In the genomic region with DNA sequence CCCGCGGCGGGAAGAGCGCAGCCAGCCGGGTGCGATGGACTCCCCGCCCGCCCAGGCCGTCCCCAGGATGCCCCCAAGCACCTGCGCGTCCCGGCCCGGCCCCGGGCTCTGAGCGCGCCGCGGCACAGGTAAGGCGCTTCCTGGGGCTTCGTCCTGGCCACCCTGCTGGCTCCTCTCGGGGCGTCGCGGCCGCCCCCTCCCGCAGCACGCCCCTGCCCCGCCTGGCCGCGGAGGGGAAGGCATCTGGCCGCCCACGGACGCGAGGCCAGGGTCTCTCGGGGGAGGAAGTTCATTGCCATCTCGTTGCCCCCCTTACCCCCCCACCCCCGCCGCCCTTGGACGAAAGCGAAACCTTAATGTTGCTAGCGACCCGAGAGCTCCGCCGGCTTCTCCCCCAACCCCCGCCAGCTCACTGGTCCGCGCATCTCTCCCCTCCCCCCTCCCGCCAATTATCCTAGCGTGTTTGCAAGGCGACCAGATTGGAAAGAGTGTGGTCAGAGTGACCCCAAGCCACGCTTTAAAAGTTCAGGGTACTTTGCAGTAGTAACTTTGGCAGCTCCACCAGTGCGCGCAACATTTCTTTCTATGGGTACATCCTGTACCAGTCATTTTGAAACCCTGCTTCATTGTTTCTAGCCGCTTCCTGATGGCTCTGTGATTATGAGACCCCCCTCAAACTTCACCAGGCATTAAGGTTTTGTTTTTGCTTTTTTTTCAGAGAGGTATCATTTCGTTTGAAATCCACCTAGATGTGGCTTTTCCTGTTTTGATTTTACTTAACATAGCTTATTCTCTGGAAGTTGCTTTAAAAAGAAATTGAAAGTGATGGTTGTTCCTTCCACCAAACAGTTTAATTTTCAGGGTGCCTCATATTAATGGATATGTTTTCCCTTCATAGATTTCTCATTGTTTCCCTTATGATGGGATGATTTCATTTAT, we compare ENCODE assay signal across 8 cellular contexts. TPM values are rescaled to one million over a fixed set of nuclear protein-coding genes. Genes with fewer than 3 reads are reported as not detected.
DNase-seq lines count a peak whose midpoint lies in the region; ATAC-seq and TF ChIP-seq lines count a peak whose summit lies in the region.

No MANE protein-coding gene starts in this region.

- peaks cover 84% of the 10 kb centered on the region for H3K27me3 Mint-ChIP-seq in mesothelial cell of epicardium (ENCODE audit: low read depth)

- H3K4me3 ChIP-seq in Jurkat, Clone E6-1 (ENCODE audit: low read length): peak overlapping the region; percentile 76

- peaks cover 10% of the 10 kb centered on the region for H3K4me1 Mint-ChIP-seq in mesothelial cell of epicardium

- no peaks in the 10 kb centered on the region for H3K9me3 Mint-ChIP-seq in mesothelial cell of epicardium

- peak overlapping the region; percentile 73 for H3K4me3 Mint-ChIP-seq in mesothelial cell of epicardium

- no peak for TF ChIP-seq CTCF in mesothelial cell of epicardium (IDR thresholded peaks at IDR 0.05; ENCODE audit: unreplicated experiment)

- H3K36me3 Mint-ChIP-seq in mesothelial cell of epicardium: no peaks in the 10 kb centered on the region

- peak; percentile 59 for ATAC-seq in GM21576 (IDR thresholded peaks at IDR 0.05; ENCODE audit: unreplicated experiment)

- DNase-seq in GDM1 (lab: John Stamatoyannopoulos, UW) (peak; percentile 12), dermis blood vessel endothelial cell (peak; percentile 25), mesothelial cell of epicardium (ENCODE audit: low spot score in 2 of 2, unreplicated experiment in 2 of 2) (peak; percentile 20 to 47), NCI-H1048 (lab: John Stamatoyannopoulos, UW) (no peak)
- DNase-seq in Jurkat, Clone E6-1 (ENCODE audit: low read depth, low spot score): peak; percentile 32
- peak; percentile 13 to 32 for DNase-seq in activated CD4-positive, alpha-beta T cell treated with anti-CD3 and anti-CD28 coated beads for 24 hours (ENCODE audit: low read depth in 2 of 2)
- DNase-seq in stimulated activated CD8-positive, alpha-beta memory T cell treated with anti-CD3 and anti-CD28 coated beads, Interleukin-2, amount 100 ng/mL, for 48 hours (ENCODE audit: low read depth in 2 of 2): peak; percentile 43 to 52

- H3K27ac Mint-ChIP-seq in mesothelial cell of epicardium: no peak overlapping the region

RNA-seq across cellular contexts. Expression of a gene that starts 0.6 kb away (rescaled TPM):
- 109 TPM for polyA plus RNA-seq in Jurkat, Clone E6-1 (2012; ENCODE audit: insufficient read depth, insufficient read length)
- total RNA-seq in dermis blood vessel endothelial cell (131 and 159 TPM in 2 replicates), mesothelial cell of epicardium (78.9 to 89.2 TPM (median 83.9 TPM) in 3 replicates)
